17 cellular contexts compared by ENCODE assay signal in genomic region chr15:65192016-65192415, GRCh38. TPM values are rescaled to one million over a fixed set of nuclear protein-coding genes. Genes with fewer than 3 reads are reported as not detected.
DNase-seq lines count a peak whose midpoint lies in the region; ATAC-seq, FAIRE-seq and TF ChIP-seq lines count a peak whose summit lies in the region.
"Had no signal": no experiment of that assay in that cellular context is flagged by ENCODE, and none has a peak within 500 bp of the region (broad histone marks: within the 10 kb centered on the region; RNA-seq: fewer than 3 reads in every experiment).

No MANE protein-coding gene starts in this region.

- no peaks in the 10 kb centered on the region for H3K9me2 ChIP-seq in PC-3 (replicated peaks; ENCODE audit: low read length)

- intact Hi-C loops in PC-3 (cut with micrococcal nuclease) (no loop called here), left ventricle myocardium superior (cut with micrococcal nuclease) (no loop called here)

- H3K9ac ChIP-seq in PC-3 (ENCODE audit: low read length) = no peak overlapping the region

- H2AFZ ChIP-seq in PC-3 (ENCODE audit: low read length) = no peak overlapping the region

- H3K4me1 ChIP-seq in PC-3 (ENCODE audit: insufficient read depth, low read length) = no peaks in the 10 kb centered on the region

- H3K4me3 ChIP-seq in PC-3 (ENCODE audit: low read length) (no peak overlapping the region), fibroblast of the aortic adventitia (ENCODE audit: low read depth, low read length) (no peak overlapping the region)
- H3K4me3 ChIP-seq: esophagus muscularis mucosa, SJCRH30, smooth muscle cell had no signal

- CTCF ChIA-PET in PC-3 (lab: Charles Lee) = no interaction called here

- no peak for ATAC-seq in PC-3
- ATAC-seq in left ventricle myocardium superior = no peak
- ATAC-seq: activated naive CD8-positive, alpha-beta T cell treated with anti-CD3 and anti-CD28 coated beads, Interleukin-2, amount 50 U/mL, for 24 hours had no signal

- no peak overlapping the region for H3K4me2 ChIP-seq in PC-3 (ENCODE audit: low read length)
- H3K4me2 ChIP-seq: smooth muscle cell had no signal

- FAIRE-seq in urothelium cell line (lab: Jason Lieb, UNC) = no peak
- FAIRE-seq: colon had no signal

- H3F3A ChIP-seq in PC-3 (ENCODE audit: low read length, unreplicated experiment) = no peaks in the 10 kb centered on the region

- no peak overlapping the region for H3K27ac ChIP-seq in PC-3 (ENCODE audit: low read length)
- H3K27ac ChIP-seq: esophagus muscularis mucosa, SJCRH30 had no signal

- POLR2A ChIA-PET in PC-3 (lab: Charles Lee; ENCODE audit: unreplicated experiment) = no interaction called here

- H3K79me2 ChIP-seq in PC-3 (ENCODE audit: low read length) = no peaks in the 10 kb centered on the region

- H3K9me3 ChIP-seq in PC-3 (ENCODE audit: low read length) = no peaks in the 10 kb centered on the region
- H3K9me3 ChIP-seq: esophagus muscularis mucosa, SJCRH30 had no signal

- peak; percentile 9 for DNase-seq in activated CD4-positive, alpha-beta T cell treated with anti-CD3 and anti-CD28 coated beads for 48 hours
- DNase-seq in activated CD4-positive, alpha-beta T cell treated with anti-CD3 and anti-CD28 coated beads for 1 hour = no peak
- DNase-seq in PC-3 (peak; percentile 33), fibroblast of the aortic adventitia (ENCODE audit: low read depth) (peak; percentile 19), urothelium cell line (ENCODE audit: low spot score) (peak; percentile 11), occipital lobe (lab: John Stamatoyannopoulos, UW) (no peak), SKM-1 (lab: John Stamatoyannopoulos, UW; ENCODE audit: unreplicated experiment) (no peak), left ventricle myocardium superior (no peak)
- DNase-seq: activated naive CD8-positive, alpha-beta T cell treated with anti-CD3 and anti-CD28 coated beads, Interleukin-2, amount 50 U/mL, for 24 hours; KG1; mesenchymal stem cell; NCI-H2029 treated with DMSO at 0.1 percent for 48 hours; NK-92 treated with Interleukin-12 subunit alpha and Interleukin-12 subunit beta, amount 100 ng/mL, for 24 hours had no signal

- BruUV-seq in PC-3 (replicated peaks; lab: Mats Ljungman, UMichigan) = no TSS peak

- TF ChIP-seq CTCF in PC-3 (conservative IDR thresholded peaks at IDR 0.05; ENCODE audit: low read depth, low read length) (no peak), fibroblast of the aortic adventitia (IDR thresholded peaks at IDR 0.05; ENCODE audit: insufficient read depth, low read length) (no peak)

- H3K27me3 ChIP-seq in PC-3 (ENCODE audit: low read length) = no peaks in the 10 kb centered on the region
- H3K27me3 ChIP-seq: esophagus muscularis mucosa, SJCRH30 had no signal

- H3K36me3 ChIP-seq in PC-3 (ENCODE audit: low read depth, low read length) = no peaks in the 10 kb centered on the region
- H3K36me3 ChIP-seq: esophagus muscularis mucosa, SJCRH30 had no signal

- H4K20me1 ChIP-seq in PC-3 (ENCODE audit: low read length) = no peaks in the 10 kb centered on the region

RNA-seq across cellular contexts. Expression of gene CLPX, which starts 6.9 kb away (rescaled TPM):
- total RNA-seq in PC-3 (2014; rRNA removed) = 19.3 and 22.5 TPM in 2 replicates
- 40.4 and 43.8 TPM in 2 replicates for total RNA-seq in fibroblast of the aortic adventitia (ENCODE audit: low replicate concordance)
- total RNA-seq in occipital lobe = 71.0 TPM
- total RNA-seq in left ventricle myocardium superior = 58.3 TPM

RNA-seq across cellular contexts. Expression of gene CILP, which starts 19.3 kb away (rescaled TPM):
- total RNA-seq in PC-3 (2014; rRNA removed) (not detected in 2 replicates), fibroblast of the aortic adventitia (ENCODE audit: low replicate concordance) (under 0.01 and 0.16 TPM in 2 replicates), occipital lobe (0.31 TPM), left ventricle myocardium superior (7.8 TPM)
- total RNA-seq: SJCRH30 had no signal

RNA-seq across cellular contexts. Expression of gene PDCD7, which starts 58.4 kb away (rescaled TPM):
- 9.5 and 13.7 TPM in 2 replicates for total RNA-seq in PC-3 (2014; rRNA removed)
- total RNA-seq in fibroblast of the aortic adventitia (ENCODE audit: low replicate concordance) = 15.7 and 41.9 TPM in 2 replicates
- total RNA-seq in occipital lobe = 19.7 TPM
- 15.8 TPM for total RNA-seq in left ventricle myocardium superior

Comparison
In these comparisons a context has a peak if more than half of its experiments do, and no peak if none do; other contexts are left out.
1. DNase-seq: peak in activated CD4-positive, alpha-beta T cell treated with anti-CD3 and anti-CD28 coated beads for 48 hours (single experiment), PC-3 (single experiment), fibroblast of the aortic adventitia (single experiment) and urothelium cell line (single experiment); none in activated CD4-positive, alpha-beta T cell treated with anti-CD3 and anti-CD28 coated beads for 1 hour (single experiment), occipital lobe (single experiment), SKM-1 (single experiment) and left ventricle myocardium superior (single experiment).